ENCODE assay signal across 16 cellular contexts in genomic region chr1:63874278-63874880, GRCh38.
A peak's percentile ranks its signal among the peaks of the same experiment; 100 is the strongest.
DNase-seq lines count a peak whose midpoint lies in the region; ATAC-seq, FAIRE-seq and TF ChIP-seq lines count a peak whose summit lies in the region.
"Had no signal": no experiment of that assay in that cellular context is flagged by ENCODE, and none has a peak within 500 bp of the region (broad histone marks: within the 10 kb centered on the region; RNA-seq: fewer than 3 reads in every experiment).

No MANE protein-coding gene starts in this region.

- no peak overlapping the region for H2BK20ac ChIP-seq in H1 (ENCODE audit: low read length)

- TF ChIP-seq CTCF in H1 (IDR thresholded peaks at IDR 0.05; ENCODE audit: control extremely low read depth in 1 of 3, insufficient read depth in 1 of 3, low read depth in 1 of 3, low read length in 3 of 3) (no peak), omental fat pad (IDR thresholded peaks at IDR 0.05) (no peak), gastrocnemius medialis (IDR thresholded peaks at IDR 0.05 in 4 of 5, conservative IDR thresholded peaks at IDR 0.05 in 1 of 5) (no peak)

- POLR2A ChIA-PET in H1 (lab: Charles Lee; ENCODE audit: partially characterized antibody) = no interaction called here

- ATAC-seq in omental fat pad (ENCODE audit: low FRiP score) = peak; percentile 74
- no peak for ATAC-seq in gastrocnemius medialis
- ATAC-seq in HG03175 (IDR thresholded peaks at IDR 0.05; ENCODE audit: unreplicated experiment) = no peak
- ATAC-seq: activated CD4-positive, CD25-positive, alpha-beta regulatory T cell treated with anti-CD3 and anti-CD28 coated beads, Interleukin-2, amount 50 U/mL, for 24 hours had no signal

- no peak overlapping the region for H3K27ac ChIP-seq in H1 (ENCODE audit: low read depth, low read length)
- no peak overlapping the region for H3K27ac ChIP-seq in gastrocnemius medialis

- H3K9me3 ChIP-seq in H1 (ENCODE audit: insufficient read depth in 2 of 2, low read depth in 1 of 2, low read length in 1 of 2) (no peaks in the 10 kb centered on the region), gastrocnemius medialis (no peaks in the 10 kb centered on the region)
- H3K9me3 ChIP-seq: BE2C, spleen had no signal

- intact Hi-C loops in gastrocnemius medialis (cut with DNase I; ENCODE audit: low total_unique reads) = no loop called here

- no peak overlapping the region for H3K14ac ChIP-seq in H1 (ENCODE audit: insufficient read length)

- H3K36me3 ChIP-seq in H1 (ENCODE audit: control insufficient read depth in 2 of 4, insufficient read depth in 4 of 4, low read length in 3 of 4) (no peaks in the 10 kb centered on the region), gastrocnemius medialis (no peaks in the 10 kb centered on the region)
- H3K36me3 ChIP-seq: BE2C, spleen had no signal

- no peak overlapping the region for H3K4ac ChIP-seq in H1 (replicated peaks; ENCODE audit: insufficient read length, low read depth, low read length)

- H2AK5ac ChIP-seq in H1 (ENCODE audit: low read depth, low read length) = no peak overlapping the region

- TF ChIP-seq POLR2A in H1 (IDR thresholded peaks at IDR 0.05; ENCODE audit: control extremely low read depth in 1 of 2, low read depth in 2 of 2, low read length in 2 of 2) (no peak), gastrocnemius medialis (IDR thresholded peaks at IDR 0.05) (no peak)

- H3K27me3 ChIP-seq in H1 (replicated peaks in 1 of 4; ENCODE audit: control insufficient read depth in 3 of 4, extremely low read depth in 1 of 4, insufficient read depth in 3 of 4, low read length in 3 of 4) (no peaks in the 10 kb centered on the region), gastrocnemius medialis (no peaks in the 10 kb centered on the region)
- H3K27me3 ChIP-seq: BE2C, spleen had no signal

- no peak overlapping the region for H2BK15ac ChIP-seq in H1 (ENCODE audit: low read length)

- FAIRE-seq in H1 (lab: Jason Lieb, UNC) = no peak

- no peak overlapping the region for H3K9ac ChIP-seq in H1 (replicated peaks in 1 of 4; ENCODE audit: extremely low read depth in 1 of 4, low read depth in 3 of 4, low read length in 3 of 4)

- no peak overlapping the region for H3K18ac ChIP-seq in H1 (ENCODE audit: extremely low read depth, low read length)

- no peak overlapping the region for H2BK12ac ChIP-seq in H1 (ENCODE audit: low read depth, low read length)

- TF ChIP-seq EP300 in H1 (IDR thresholded peaks at IDR 0.05; ENCODE audit: borderline replicate concordance in 1 of 2, low read depth in 2 of 2, low read length in 2 of 2) = no peak

- no peak overlapping the region for H3K23ac ChIP-seq in H1 (ENCODE audit: insufficient read length)

- TF ChIP-seq RAD21 in H1 (IDR thresholded peaks at IDR 0.05 in 1 of 2, conservative IDR thresholded peaks at IDR 0.05 in 1 of 2; ENCODE audit: low read depth in 2 of 2, low read length in 2 of 2) = no peak

- H3K4me3 ChIP-seq in H1 (ENCODE audit: extremely low read depth in 1 of 4, insufficient read depth in 2 of 4, low read depth in 3 of 4, low read length in 4 of 4) (no peak overlapping the region), gastrocnemius medialis (no peak overlapping the region)
- H3K4me3 ChIP-seq: spleen had no signal

- H4K5ac ChIP-seq in H1 (ENCODE audit: insufficient read length, low read depth, low read length) = no peak overlapping the region

- peaks cover 9 to 11% of the 10 kb centered on the region in 2 experiments for H4K20me1 ChIP-seq in H1 (replicated peaks in 1 of 2; ENCODE audit: control insufficient read depth in 1 of 2, insufficient read depth in 2 of 2, low read length in 2 of 2)

- H3K4me1 ChIP-seq in H1 (replicated peaks in 1 of 4; ENCODE audit: control insufficient read depth in 3 of 4, insufficient read depth in 4 of 4, low read length in 3 of 4) (peaks cover 0 to 16% (median 8%) of the 10 kb centered on the region in 4 experiments; a peak in 5 of 7 replicates), gastrocnemius medialis (no peaks in the 10 kb centered on the region)
- H3K4me1 ChIP-seq: BE2C had no signal

- no peak overlapping the region for H2BK5ac ChIP-seq in H1 (ENCODE audit: low read depth, low read length)

- peak overlapping the region; percentile 37 for H4K91ac ChIP-seq in H1 (replicated peaks; ENCODE audit: insufficient read length, low read length)

- H2BK120ac ChIP-seq in H1 (replicated peaks; ENCODE audit: low read depth, low read length) = no peak overlapping the region

- CTCF ChIA-PET in H1 (lab: Charles Lee; ENCODE audit: partially characterized antibody) = no interaction called here

- in situ Hi-C loops in gastrocnemius medialis (cut with MboI; ENCODE audit: low sequenced_read_pairs in 4 of 4) = no loop called here

- 75% methylated on average over 1 of the region's 1 CpG; no CpG with 5 or more reads in 1 of the 2 experiments for WGBS in H1 (ENCODE audit: extremely low coverage in 1 of 2, insufficient coverage in 1 of 2, insufficient read length in 1 of 2, insufficient replicate concordance in 2 of 2, low coverage in 1 of 2, low lambda C conversion rate in 2 of 2, missing lambda C conversion rate in 1 of 2), 2 experiments

- no peak overlapping the region for H4K8ac ChIP-seq in H1 (ENCODE audit: extremely low read depth, insufficient read depth, low read length)

- peaks cover 18 to 100% of the 10 kb centered on the region in 2 experiments; a peak in 3 of 4 replicates for H3K79me2 ChIP-seq in H1 (ENCODE audit: control insufficient read depth in 1 of 2, insufficient read depth in 2 of 2, low read length in 2 of 2)

- no peak overlapping the region for H3K4me2 ChIP-seq in H1 (ENCODE audit: insufficient read depth in 1 of 2, low read depth in 2 of 2, low read length in 2 of 2)

- no peak overlapping the region for H2AFZ ChIP-seq in H1 (ENCODE audit: low read length)

- DNase-seq in COLO829 (ENCODE audit: low spot score) (peak; percentile 16), M059J (ENCODE audit: low read depth) (peak; percentile 67), H1 (ENCODE audit: low read depth in 1 of 2, low spot score in 2 of 2) (no peak), omental fat pad (ENCODE audit: low spot score) (no peak), gastrocnemius medialis (no peak), NCI-H345 treated with DMSO at 0.1 percent for 48 hours (lab: John Stamatoyannopoulos, UW; ENCODE audit: unreplicated experiment) (no peak), putamen (ENCODE audit: low spot score) (no peak)
- DNase-seq: activated CD8-positive, alpha-beta memory T cell treated with anti-CD3 and anti-CD28 coated beads, Interleukin-2, amount 50 U/mL, for 48 hours; BE2C; DMS153; NCI-H187 treated with DMSO at 0.1 percent for 48 hours; NCI-H526 treated with DMSO at 0.1 percent for 48 hours; nucleus accumbens; spleen had no signal

- no peak overlapping the region for H3K56ac ChIP-seq in H1 (replicated peaks; ENCODE audit: insufficient read length, low read depth, low read length)

- H3K23me2 ChIP-seq in H1 (ENCODE audit: low read depth, low read length) = no peaks in the 10 kb centered on the region

- H3K79me1 ChIP-seq in H1 (ENCODE audit: low read depth, low read length) = peaks cover 10% of the 10 kb centered on the region

TF ChIP-seq in H1, 55 proteins besides CTCF, POLR2A, EP300 and RAD21:
- TF ChIP-seq TCF12 (IDR thresholded peaks at IDR 0.05; ENCODE audit: low read depth, low read length) (no peak), SIX5 (IDR thresholded peaks at IDR 0.05; ENCODE audit: low read depth, low read length) (no peak), E2F6 (IDR thresholded peaks at IDR 0.05) (no peak), SIRT6 (IDR thresholded peaks at IDR 0.05; ENCODE audit: low read length) (no peak), BACH1 (IDR thresholded peaks at IDR 0.05; ENCODE audit: low read length) (no peak), MAX (IDR thresholded peaks at IDR 0.05) (no peak), SRF (IDR thresholded peaks at IDR 0.05; ENCODE audit: low read depth, low read length) (no peak)
- TF ChIP-seq, protein P1, sequence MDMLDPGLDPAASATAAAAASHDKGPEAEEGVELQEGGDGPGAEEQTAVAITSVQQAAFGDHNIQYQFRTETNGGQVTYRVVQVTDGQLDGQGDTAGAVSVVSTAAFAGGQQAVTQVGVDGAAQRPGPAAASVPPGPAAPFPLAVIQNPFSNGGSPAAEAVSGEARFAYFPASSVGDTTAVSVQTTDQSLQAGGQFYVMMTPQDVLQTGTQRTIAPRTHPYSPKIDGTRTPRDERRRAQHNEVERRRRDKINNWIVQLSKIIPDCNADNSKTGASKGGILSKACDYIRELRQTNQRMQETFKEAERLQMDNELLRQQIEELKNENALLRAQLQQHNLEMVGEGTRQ (IDR thresholded peaks at IDR 0.05; ENCODE audit: low read length) = no peak

Comparison
In these comparisons a context has a peak if more than half of its experiments do, and no peak if none do; other contexts are left out.
1. DNase-seq: peak in COLO829 (single experiment) and M059J (single experiment); none in H1 (0 of 2), omental fat pad (single experiment), gastrocnemius medialis (0 of 2), NCI-H345 treated with DMSO at 0.1 percent for 48 hours (single experiment) and putamen (single experiment).